In the genomic region with DNA sequence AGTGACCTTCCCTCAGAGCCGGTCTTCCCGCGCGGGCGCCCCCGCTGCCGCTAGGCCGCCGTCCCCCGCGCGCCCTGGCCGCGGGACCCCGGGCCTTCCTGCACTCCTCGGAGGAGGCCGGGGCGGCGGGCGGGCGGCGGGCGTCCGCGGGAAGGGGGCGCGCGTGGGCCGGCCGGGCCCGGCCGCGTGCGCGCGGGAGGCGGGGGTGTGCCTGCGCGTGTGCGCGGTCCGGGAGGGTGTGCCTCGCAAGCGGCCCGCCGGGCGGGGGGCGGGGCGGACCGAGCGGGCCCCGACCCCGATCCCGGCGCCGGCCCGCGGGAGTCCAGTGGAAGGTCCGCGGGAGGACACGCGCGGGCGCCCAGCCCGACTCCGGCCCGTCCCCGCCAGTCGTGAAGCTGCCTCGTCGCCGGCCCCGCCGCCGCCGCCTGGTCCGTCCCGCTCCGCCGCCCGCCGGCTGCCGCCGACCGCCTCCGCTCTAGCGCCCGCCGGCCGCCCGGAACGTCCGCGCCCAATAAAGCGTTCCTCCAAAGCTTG, we compare ENCODE assay signal across 8 cellular contexts. TPM values are rescaled to one million over a fixed set of nuclear protein-coding genes. Genes with fewer than 3 reads are reported as not detected.
DNase-seq lines count a peak whose midpoint lies in the region; ATAC-seq, FAIRE-seq and TF ChIP-seq lines count a peak whose summit lies in the region.

No MANE protein-coding gene starts in this region.

- DNase-seq in D341Med (ENCODE audit: low spot score) (peak; percentile 83), H1 (ENCODE audit: low read depth in 1 of 2, low spot score in 2 of 2) (peak in 1 of 2 experiments; percentile 54), midbrain (lab: John Stamatoyannopoulos, UW) (peak; percentile 52), iPS-NIHi7 (ENCODE audit: extremely low spot score) (no peak)
- DNase-seq in activated CD4-positive, alpha-beta T cell treated with anti-CD3 and anti-CD28 coated beads for 4 hours = peak; percentile 48 to 59

- H3K9ac ChIP-seq in H1 (replicated peaks in 1 of 4; ENCODE audit: extremely low read depth in 1 of 4, low read depth in 3 of 4, low read length in 3 of 4) = peak overlapping the region; percentile 58 to 95 (median 67); a peak in 6 of 7 replicates
- H3K9ac ChIP-seq in stomach smooth muscle (ENCODE audit: low read length in 2 of 2) = peak overlapping the region; percentile 72 to 86

- H2BK20ac ChIP-seq in H1 (ENCODE audit: low read length) = no peak overlapping the region

- no peak for FAIRE-seq in H1 (lab: Jason Lieb, UNC)

- TF ChIP-seq CTCF in H1 (IDR thresholded peaks at IDR 0.05; ENCODE audit: control extremely low read depth in 1 of 3, insufficient read depth in 1 of 3, low read depth in 1 of 3, low read length in 3 of 3) = no peak

- H3K14ac ChIP-seq in H1 (ENCODE audit: insufficient read length) = no peak overlapping the region

- H3K27ac ChIP-seq in H1 (ENCODE audit: low read depth, low read length) (peak overlapping the region; percentile 65; the same call in 1 of the 2 replicates), stomach smooth muscle (ENCODE audit: low read length) (no peak overlapping the region)

- ATAC-seq in GM21360 (IDR thresholded peaks at IDR 0.05; ENCODE audit: unreplicated experiment) = peak; percentile 33
- ATAC-seq in HG03565 (IDR thresholded peaks at IDR 0.05; ENCODE audit: unreplicated experiment) = peak; percentile 22

- H2BK120ac ChIP-seq in H1 (replicated peaks; ENCODE audit: low read depth, low read length) = no peak overlapping the region

- WGBS in H1 (ENCODE audit: extremely low coverage in 1 of 2, insufficient coverage in 1 of 2, insufficient read length in 1 of 2, insufficient replicate concordance in 2 of 2, low coverage in 1 of 2, low lambda C conversion rate in 2 of 2, missing lambda C conversion rate in 1 of 2), 2 experiments = 0% methylated on average over 25 of the region's 95 CpGs; no CpG with 5 or more reads in 1 of the 2 experiments

- H2BK15ac ChIP-seq in H1 (ENCODE audit: low read length) = no peak overlapping the region

- no peak overlapping the region; the same call in 1 of the 2 replicates for H2BK12ac ChIP-seq in H1 (ENCODE audit: low read depth, low read length)

- peaks cover 0 to 11% (median 3%) of the 10 kb centered on the region in 4 experiments; a peak in 6 of 7 replicates for H3K4me1 ChIP-seq in H1 (replicated peaks in 1 of 4; ENCODE audit: control insufficient read depth in 3 of 4, insufficient read depth in 4 of 4, low read length in 3 of 4)
- peaks cover 13% of the 10 kb centered on the region for H3K4me1 ChIP-seq in stomach smooth muscle (ENCODE audit: control insufficient read depth, insufficient read depth, low read length)

- H2AFZ ChIP-seq in H1 (ENCODE audit: low read length) = no peak overlapping the region

- H3K4me3 ChIP-seq in H1 (ENCODE audit: extremely low read depth in 1 of 4, insufficient read depth in 2 of 4, low read depth in 3 of 4, low read length in 4 of 4) = peak overlapping the region; percentile 67 to 92 (median 76)
- H3K4me3 ChIP-seq in stomach smooth muscle (ENCODE audit: low read length in 2 of 2) = peak overlapping the region; percentile 75 to 86

- no peak for TF ChIP-seq POLR2A in H1 (IDR thresholded peaks at IDR 0.05; ENCODE audit: control extremely low read depth in 1 of 2, low read depth in 2 of 2, low read length in 2 of 2)

- CTCF ChIA-PET in H1 (lab: Charles Lee; ENCODE audit: partially characterized antibody) = interaction anchor here (0.6 to 2.3 kb wide), 16 partner anchors 10 to 280 kb away, joined by 3 to 17 read pairs (median 3); no protein-coding TSS in a partner anchor

- peak overlapping the region; percentile 80 for H4K91ac ChIP-seq in H1 (replicated peaks; ENCODE audit: insufficient read length, low read length)

- H3K79me2 ChIP-seq in H1 (ENCODE audit: control insufficient read depth in 1 of 2, insufficient read depth in 2 of 2, low read length in 2 of 2) = peaks cover 0 to 48% of the 10 kb centered on the region in 2 experiments; a peak in 3 of 4 replicates

- H3K79me1 ChIP-seq in H1 (ENCODE audit: low read depth, low read length) = no peaks in the 10 kb centered on the region; the same call in 1 of the 2 replicates

- POLR2A ChIA-PET in H1 (lab: Charles Lee; ENCODE audit: partially characterized antibody) = interaction anchor here (0.7 to 2.6 kb wide), 39 partner anchors 9 to 281 kb away, joined by 3 to 19 read pairs (median 4); no protein-coding TSS in a partner anchor

- no peak overlapping the region; the same call in 1 of the 2 replicates for H4K8ac ChIP-seq in H1 (ENCODE audit: extremely low read depth, insufficient read depth, low read length)

- H4K5ac ChIP-seq in H1 (ENCODE audit: insufficient read length, low read depth, low read length) = peak overlapping the region; percentile 69

- peaks cover 9 to 20% of the 10 kb centered on the region in 2 experiments for H4K20me1 ChIP-seq in H1 (replicated peaks in 1 of 2; ENCODE audit: control insufficient read depth in 1 of 2, insufficient read depth in 2 of 2, low read length in 2 of 2)

- no peak for TF ChIP-seq RAD21 in H1 (IDR thresholded peaks at IDR 0.05 in 1 of 2, conservative IDR thresholded peaks at IDR 0.05 in 1 of 2; ENCODE audit: low read depth in 2 of 2, low read length in 2 of 2)

- H3K23me2 ChIP-seq in H1 (ENCODE audit: low read depth, low read length) = peaks cover 12% of the 10 kb centered on the region; the same call in 1 of the 2 replicates

- peak overlapping the region; percentile 75 to 96 for H3K4me2 ChIP-seq in H1 (ENCODE audit: insufficient read depth in 1 of 2, low read depth in 2 of 2, low read length in 2 of 2)

- H2AK5ac ChIP-seq in H1 (ENCODE audit: low read depth, low read length) = no peak overlapping the region

- no peak for TF ChIP-seq EP300 in H1 (IDR thresholded peaks at IDR 0.05; ENCODE audit: borderline replicate concordance in 1 of 2, low read depth in 2 of 2, low read length in 2 of 2)

- H3K23ac ChIP-seq in H1 (ENCODE audit: insufficient read length) = no peak overlapping the region

- H3K56ac ChIP-seq in H1 (replicated peaks; ENCODE audit: insufficient read length, low read depth, low read length) = no peak overlapping the region

- peaks cover 0 to 4% (median 0%) of the 10 kb centered on the region in 4 experiments; a peak in 2 of 8 replicates for H3K36me3 ChIP-seq in H1 (ENCODE audit: control insufficient read depth in 2 of 4, insufficient read depth in 4 of 4, low read length in 3 of 4)
- H3K36me3 ChIP-seq in stomach smooth muscle (ENCODE audit: control insufficient read depth in 2 of 2, insufficient read depth in 2 of 2, low read length in 2 of 2) = no peaks in the 10 kb centered on the region

- H3K9me3 ChIP-seq in H1 (ENCODE audit: insufficient read depth in 2 of 2, low read depth in 1 of 2, low read length in 1 of 2) = no peaks in the 10 kb centered on the region
- H3K9me3 ChIP-seq in stomach smooth muscle (ENCODE audit: control insufficient read depth in 2 of 2, low read length in 2 of 2) = no peaks in the 10 kb centered on the region

- peak overlapping the region; percentile 89 for H3K18ac ChIP-seq in H1 (ENCODE audit: extremely low read depth, low read length)

- H2BK5ac ChIP-seq in H1 (ENCODE audit: low read depth, low read length) = no peak overlapping the region

- H3K27me3 ChIP-seq in H1 (replicated peaks in 1 of 4; ENCODE audit: control insufficient read depth in 3 of 4, extremely low read depth in 1 of 4, insufficient read depth in 3 of 4, low read length in 3 of 4) = no peaks in the 10 kb centered on the region; a peak in 2 of 7 replicates
- no peaks in the 10 kb centered on the region for H3K27me3 ChIP-seq in stomach smooth muscle (ENCODE audit: control insufficient read depth in 1 of 2, insufficient read depth in 2 of 2, low read length in 2 of 2)

- H3K4ac ChIP-seq in H1 (replicated peaks; ENCODE audit: insufficient read length, low read depth, low read length) = no peak overlapping the region

TF ChIP-seq in H1, 55 proteins besides CTCF, POLR2A, EP300 and RAD21:
- peak; percentile 58 for TF ChIP-seq KDM4A (IDR thresholded peaks at IDR 0.05; ENCODE audit: low read depth, low read length, severe bottlenecking)
- no peak for TF ChIP-seq POLR2AphosphoS5 (IDR thresholded peaks at IDR 0.05; ENCODE audit: low read depth, low read length)
- no peak for TF ChIP-seq USF2 (IDR thresholded peaks at IDR 0.05; ENCODE audit: low read length)
- TF ChIP-seq EGR1 (IDR thresholded peaks at IDR 0.05; ENCODE audit: borderline replicate concordance, low read depth, low read length) = no peak
- TF ChIP-seq SIRT6 (IDR thresholded peaks at IDR 0.05; ENCODE audit: low read length) = no peak

RNA-seq across cellular contexts. Expression of gene MRPS6, which starts 0.4 kb away (rescaled TPM):
- 154 and 156 TPM in 2 replicates for total RNA-seq in H1 (2021; fragmentation: NEBNext Ultra II Directional; extraction: Animal tissue kit (Norgen Biotek cat#: 25700))
- polyA plus RNA-seq in H1 (2011; rRNA removed) = 61.3 and 62.7 TPM in 2 replicates
- 69.0 TPM for polyA plus RNA-seq in H1 (2011; cell fraction: cytosol; rRNA removed)
- polyA plus RNA-seq in H1 (2011; cell fraction: nucleus; rRNA removed) = 30.3 TPM
- polyA plus RNA-seq in H1 (2012, experiment 1 of 2) = 92.0 to 134 TPM (median 121 TPM) in 4 replicates
- 158 TPM for polyA plus RNA-seq in H1 (2012, experiment 2 of 2)
- polyA plus RNA-seq in H1 (2013, experiment 1 of 2) = 171 TPM
- 185 TPM for polyA plus RNA-seq in H1 (2013, experiment 2 of 2)
- 17.3 and 19.4 TPM in 2 replicates for polyA minus RNA-seq in H1 (2011; rRNA and poly(A)+ RNA removed)
- polyA minus RNA-seq in H1 (2011; cell fraction: cytosol; rRNA and poly(A)+ RNA removed) = 15.8 TPM
- 33.2 TPM for polyA minus RNA-seq in H1 (2011; cell fraction: nucleus; rRNA and poly(A)+ RNA removed)

RNA-seq across cellular contexts. Expression of gene SLC5A3, which starts 0.4 kb away (rescaled TPM):
- 19.4 TPM in 2 replicates for total RNA-seq in H1 (2021; fragmentation: NEBNext Ultra II Directional; extraction: Animal tissue kit (Norgen Biotek cat#: 25700))
- polyA plus RNA-seq in H1 (2011; rRNA removed) = 2.4 and 4.0 TPM in 2 replicates
- polyA plus RNA-seq in H1 (2011; cell fraction: cytosol; rRNA removed) = 4.2 TPM
- 3.0 TPM for polyA plus RNA-seq in H1 (2011; cell fraction: nucleus; rRNA removed)
- polyA plus RNA-seq in H1 (2012, experiment 1 of 2) = 3.3 to 5.8 TPM (median 4.2 TPM) in 4 replicates
- polyA plus RNA-seq in H1 (2012, experiment 2 of 2) = 0.25 TPM
- 9.6 TPM for polyA plus RNA-seq in H1 (2013, experiment 1 of 2)
- polyA plus RNA-seq in H1 (2013, experiment 2 of 2) = 8.5 TPM
- polyA minus RNA-seq in H1 (2011; rRNA and poly(A)+ RNA removed) = 21.0 and 25.5 TPM in 2 replicates
- polyA minus RNA-seq in H1 (2011; cell fraction: cytosol; rRNA and poly(A)+ RNA removed) = 11.6 TPM
- polyA minus RNA-seq in H1 (2011; cell fraction: nucleus; rRNA and poly(A)+ RNA removed) = 44.9 TPM
